ENCODE assay signal across 10 cellular contexts in the genomic region with DNA sequence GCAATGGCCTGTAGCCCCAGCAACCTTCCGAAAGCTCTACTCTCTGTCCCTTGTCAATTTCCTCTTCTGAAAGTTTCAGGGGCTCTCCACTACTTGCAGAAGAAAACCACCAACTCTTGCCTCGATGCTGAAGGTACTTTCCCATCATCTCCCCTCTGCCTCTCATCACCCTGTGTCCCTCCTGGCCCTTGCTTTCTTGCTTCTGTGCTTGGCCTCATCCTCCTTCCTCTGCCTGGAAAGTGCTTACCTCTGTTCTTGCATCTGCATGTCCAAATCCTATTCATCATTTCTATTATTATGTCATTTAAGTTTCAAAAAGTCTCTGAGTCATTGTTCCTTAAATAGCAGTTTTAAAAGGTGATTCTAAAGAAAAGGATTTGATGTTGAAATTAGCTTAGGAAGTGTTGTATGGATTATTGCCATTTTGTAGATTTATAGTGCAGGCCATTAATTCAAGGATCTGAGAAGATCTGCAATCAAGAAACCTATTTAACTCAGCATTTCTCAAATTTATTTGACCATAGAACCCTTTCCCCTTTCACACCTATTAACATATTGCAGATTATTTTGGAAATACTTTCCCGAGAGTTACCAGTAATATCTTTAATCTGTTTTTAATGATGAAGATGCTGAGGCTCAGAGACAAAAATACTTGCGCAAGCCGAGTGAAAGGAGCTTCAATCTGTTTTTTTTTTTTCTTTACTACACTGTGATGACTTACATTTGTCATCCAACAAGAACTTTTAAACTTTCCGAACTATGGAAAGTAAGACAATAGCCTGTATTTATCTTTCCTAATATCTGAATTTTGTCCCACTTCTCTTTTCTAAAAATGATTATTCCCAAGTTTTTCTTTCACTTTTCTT. TPM values are rescaled to one million over a fixed set of nuclear protein-coding genes. Genes with fewer than 3 reads are reported as not detected.
DNase-seq lines count a peak whose midpoint lies in the region; ATAC-seq and TF ChIP-seq lines count a peak whose summit lies in the region.
"Had no signal": no experiment of that assay in that cellular context is flagged by ENCODE, and none has a peak within 500 bp of the region (broad histone marks: within the 10 kb centered on the region; RNA-seq: fewer than 3 reads in every experiment).

No MANE protein-coding gene starts in this region.

- H3K9me3 ChIP-seq in breast epithelium (no peaks in the 10 kb centered on the region), PC-3 (ENCODE audit: low read length) (no peaks in the 10 kb centered on the region), gastroesophageal sphincter (no peaks in the 10 kb centered on the region), endodermal cell (ENCODE audit: control insufficient read depth, low read length) (no peaks in the 10 kb centered on the region), colonic mucosa (no peaks in the 10 kb centered on the region)

- H3K4me3 Mint-ChIP-seq in MCF 10A (ENCODE audit: unreplicated experiment) (peak overlapping the region; percentile 0), endodermal cell (no peak overlapping the region)
- H3K4me3 Mint-ChIP-seq: activated CD4-positive, alpha-beta T cell treated with anti-CD3 and anti-CD28 coated beads, Interleukin-2, amount 10 ng/mL, durations not matched to agents 7 days and 5 days had no signal

- H3K27me3 Mint-ChIP-seq in MCF 10A (ENCODE audit: insufficient read depth, unreplicated experiment): no peaks in the 10 kb centered on the region
- peaks cover 3% of the 10 kb centered on the region for H3K27me3 Mint-ChIP-seq in endodermal cell (ENCODE audit: insufficient read depth)

- H4K20me1 ChIP-seq in PC-3 (ENCODE audit: low read length): no peaks in the 10 kb centered on the region

- H3K36me3 Mint-ChIP-seq in MCF 10A (ENCODE audit: insufficient read depth, unreplicated experiment): no peaks in the 10 kb centered on the region
- no peaks in the 10 kb centered on the region for H3K36me3 Mint-ChIP-seq in endodermal cell (ENCODE audit: low read depth)

- intact Hi-C loops in MCF 10A (cut with micrococcal nuclease) (loop anchor here (1.0 kb wide), 1 partner anchor 155 kb away; no protein-coding TSS in a partner anchor), breast epithelium (cut with DNase I; ENCODE audit: low total_unique reads) (no loop called here), PC-3 (cut with micrococcal nuclease) (no loop called here), colonic mucosa (cut with DNase I) (loop anchor here (10.0 kb wide), 1 partner anchor 293 kb away; no protein-coding TSS in a partner anchor)

- no peak for TF ChIP-seq CTCF in MCF 10A (IDR thresholded peaks at IDR 0.05; ENCODE audit: unreplicated experiment)
- TF ChIP-seq CTCF in breast epithelium (IDR thresholded peaks at IDR 0.05): no peak
- no peak for TF ChIP-seq CTCF in PC-3 (conservative IDR thresholded peaks at IDR 0.05; ENCODE audit: low read depth, low read length)
- TF ChIP-seq CTCF in gastroesophageal sphincter (IDR thresholded peaks at IDR 0.05): no peak
- no peak for TF ChIP-seq CTCF in endodermal cell (conservative IDR thresholded peaks at IDR 0.05)
- no peak for TF ChIP-seq CTCF in colonic mucosa (IDR thresholded peaks at IDR 0.05)

- CTCF ChIA-PET in MCF 10A (lab: Yijun Ruan, JAX): interaction anchor here (0.8 to 16.9 kb wide), 3 partner anchors 44 to 289 kb away, joined by 4 to 459 read pairs (median 23); no protein-coding TSS in a partner anchor
- CTCF ChIA-PET in PC-3 (lab: Charles Lee): interaction anchor here (0.6 to 0.7 kb wide), 2 partner anchors 154 to 1257 kb away, joined by 3 to 4 read pairs; no protein-coding TSS in a partner anchor

- H3K36me3 ChIP-seq in breast epithelium: no peaks in the 10 kb centered on the region
- no peaks in the 10 kb centered on the region for H3K36me3 ChIP-seq in PC-3 (ENCODE audit: low read depth, low read length)
- no peaks in the 10 kb centered on the region for H3K36me3 ChIP-seq in gastroesophageal sphincter
- no peaks in the 10 kb centered on the region for H3K36me3 ChIP-seq in endodermal cell (ENCODE audit: control insufficient read depth, insufficient read depth, low read length)
- no peaks in the 10 kb centered on the region for H3K36me3 ChIP-seq in colonic mucosa

- no peaks in the 10 kb centered on the region for H3K79me2 ChIP-seq in PC-3 (ENCODE audit: low read length)

- H3K9ac ChIP-seq in PC-3 (ENCODE audit: low read length) (no peak overlapping the region), endodermal cell (ENCODE audit: extremely low read depth, low read length, poor library complexity, severe bottlenecking) (no peak overlapping the region), colonic mucosa (ENCODE audit: low read depth in 2 of 2, low read length in 2 of 2) (no peak overlapping the region)

- H3K27me3 ChIP-seq in breast epithelium (no peaks in the 10 kb centered on the region), PC-3 (ENCODE audit: low read length) (peaks cover 13% of the 10 kb centered on the region), gastroesophageal sphincter (peaks cover 12% of the 10 kb centered on the region), endodermal cell (ENCODE audit: control insufficient read depth, insufficient read depth, low read length, poor library complexity, severe bottlenecking) (no peaks in the 10 kb centered on the region), colonic mucosa (peaks cover 4% of the 10 kb centered on the region)

- TF ChIP-seq EP300 in gastroesophageal sphincter (IDR thresholded peaks at IDR 0.05): no peak

- 65 to 72% methylated on average over 6 of the region's 6 CpGs for WGBS in gastroesophageal sphincter (ENCODE audit: low coverage in 1 of 2), 2 donors
- 89 to 91% methylated on average over 3 to 6 of the region's 6 CpGs for WGBS in endodermal cell (ENCODE audit: insufficient coverage in 1 of 2, insufficient read length in 1 of 2), 2 experiments

- BruUV-seq in MCF 10A (replicated peaks; lab: Mats Ljungman, UMichigan): no TSS peak
- BruUV-seq in PC-3 (replicated peaks; lab: Mats Ljungman, UMichigan): no TSS peak

- TF ChIP-seq POLR2A in breast epithelium (IDR thresholded peaks at IDR 0.05): no peak
- no peak for TF ChIP-seq POLR2A in gastroesophageal sphincter (IDR thresholded peaks at IDR 0.05)

- no peak overlapping the region for H2AFZ ChIP-seq in PC-3 (ENCODE audit: low read length)

- H3K27ac Mint-ChIP-seq in MCF 10A (ENCODE audit: low read depth, unreplicated experiment) (no peak overlapping the region), endodermal cell (no peak overlapping the region)
- H3K27ac Mint-ChIP-seq: activated CD4-positive, alpha-beta T cell treated with anti-CD3 and anti-CD28 coated beads, Interleukin-2, amount 10 ng/mL, durations not matched to agents 7 days and 5 days had no signal

- H3K4me3 ChIP-seq in breast epithelium (no peak overlapping the region), PC-3 (ENCODE audit: low read length) (no peak overlapping the region), gastroesophageal sphincter (no peak overlapping the region), endodermal cell (ENCODE audit: low read length) (no peak overlapping the region), colonic mucosa (no peak overlapping the region)

- peaks cover 28% of the 10 kb centered on the region for H3K4me1 Mint-ChIP-seq in MCF 10A (ENCODE audit: insufficient read depth, unreplicated experiment)
- no peaks in the 10 kb centered on the region for H3K4me1 Mint-ChIP-seq in endodermal cell
- H3K4me1 Mint-ChIP-seq: activated CD4-positive, alpha-beta T cell treated with anti-CD3 and anti-CD28 coated beads, Interleukin-2, amount 10 ng/mL, durations not matched to agents 7 days and 5 days had no signal

- POLR2A ChIA-PET in MCF 10A (lab: Yijun Ruan, JAX): interaction anchor here (0.6 to 1.4 kb wide), 6 partner anchors 10 to 188 kb away, joined by 3 to 4 read pairs (median 3); no protein-coding TSS in a partner anchor
- POLR2A ChIA-PET in PC-3 (lab: Charles Lee; ENCODE audit: unreplicated experiment): no interaction called here

- H3K27ac ChIP-seq in breast epithelium: peak overlapping the region in 1 of 2 donors; percentile 41
- H3K27ac ChIP-seq in PC-3 (ENCODE audit: low read length): no peak overlapping the region
- no peak overlapping the region for H3K27ac ChIP-seq in gastroesophageal sphincter
- no peak overlapping the region for H3K27ac ChIP-seq in endodermal cell (ENCODE audit: low read depth, low read length)
- no peak overlapping the region for H3K27ac ChIP-seq in colonic mucosa

- DNase-seq in MCF 10A (ENCODE audit: unreplicated experiment) (peak; percentile 60), breast epithelium (ENCODE audit: low spot score in 2 of 2) (no peak), HPDE6-E6E7 (ENCODE audit: extremely low spot score) (peak; percentile 26), PC-3 (no peak), endodermal cell (no peak), colonic mucosa (no peak)
- DNase-seq: activated CD4-positive, alpha-beta T cell treated with anti-CD3 and anti-CD28 coated beads, Interleukin-2, amount 10 ng/mL, durations not matched to agents 7 days and 5 days; aorta had no signal

- H3K9me3 Mint-ChIP-seq in MCF 10A (ENCODE audit: unreplicated experiment) (no peaks in the 10 kb centered on the region), endodermal cell (no peaks in the 10 kb centered on the region)
- H3K9me3 Mint-ChIP-seq: activated CD4-positive, alpha-beta T cell treated with anti-CD3 and anti-CD28 coated beads, Interleukin-2, amount 10 ng/mL, durations not matched to agents 7 days and 5 days had no signal

- H3K9me2 ChIP-seq in PC-3 (replicated peaks; ENCODE audit: low read length): no peaks in the 10 kb centered on the region

- ATAC-seq in HG02678 (IDR thresholded peaks at IDR 0.05; ENCODE audit: unreplicated experiment): peak; percentile 96
- no peak for ATAC-seq in PC-3
- ATAC-seq in gastroesophageal sphincter: no peak

- H3K4me1 ChIP-seq in breast epithelium: no peaks in the 10 kb centered on the region
- H3K4me1 ChIP-seq in PC-3 (ENCODE audit: insufficient read depth, low read length): 0 out of 2 replicates have a peak, but pooled peaks cover 2% of the 10 kb centered on the region
- H3K4me1 ChIP-seq in gastroesophageal sphincter: peaks cover 0 to 15% (median 0%) of the 10 kb centered on the region in 3 donors
- no peaks in the 10 kb centered on the region for H3K4me1 ChIP-seq in endodermal cell (ENCODE audit: control insufficient read depth, insufficient read depth, low read length)
- no peaks in the 10 kb centered on the region for H3K4me1 ChIP-seq in colonic mucosa

- H3F3A ChIP-seq in PC-3 (ENCODE audit: low read length, unreplicated experiment): no peaks in the 10 kb centered on the region

- H3K4me2 ChIP-seq in PC-3 (ENCODE audit: low read length): no peak overlapping the region

RNA-seq across cellular contexts. Expression of gene CFAP161, which starts 22.3 kb away (rescaled TPM):
- total RNA-seq in MCF 10A (2022): not detected in 2 replicates
- total RNA-seq in breast epithelium: 1 to 10 TPM in 1 of 3 donors, under 1 TPM in 1, not detected in 1; 0.66 to 1.0 TPM
- total RNA-seq in PC-3 (2014; rRNA removed): 0.52 and 0.55 TPM in 2 replicates
- under 1 TPM in 2 of 4 donors, not detected in 2; 0.40 to 0.57 TPM for total RNA-seq in gastroesophageal sphincter
- not detected for total RNA-seq in endodermal cell
- polyA plus RNA-seq in endodermal cell (2013, experiment 1 of 2): not detected
- 0.41 TPM for polyA plus RNA-seq in endodermal cell (2013, experiment 2 of 2)
- total RNA-seq in colonic mucosa: under 1 TPM in 1 of 2 donors, not detected in 1; 0.21 TPM
- total RNA-seq: activated CD4-positive, alpha-beta T cell treated with anti-CD3 and anti-CD28 coated beads, Interleukin-2, amount 10 ng/mL, durations not matched to agents 7 days and 5 days had no signal
- polyA plus RNA-seq: aorta had no signal

Comparison
In these comparisons a context has a peak if more than half of its experiments do, and no peak if none do; other contexts are left out.
1. DNase-seq: peak in MCF 10A (single experiment) and HPDE6-E6E7 (single experiment); none in breast epithelium (0 of 2), PC-3 (single experiment), endodermal cell (single experiment) and colonic mucosa (single experiment).
2. intact Hi-C loops: an anchor here in MCF 10A (1.0 kb wide) and colonic mucosa (10.0 kb wide); none called in breast epithelium and PC-3.